ENCODE assay signal across 14 cellular contexts in genomic region chr12:7755673-7756072, GRCh38. TPM values are rescaled to one million over a fixed set of nuclear protein-coding genes. Genes with fewer than 3 reads are reported as not detected.
"Had no signal": no experiment of that assay in that cellular context is flagged by ENCODE, and none has a peak within 500 bp of the region (broad histone marks: within the 10 kb centered on the region; RNA-seq: fewer than 3 reads in every experiment).

No MANE protein-coding gene starts in this region.

RNA-seq across cellular contexts. Expression of gene CLEC4C, which starts 8.5 kb away (rescaled TPM):
- total RNA-seq: breast epithelium; endodermal cell; esophagus squamous epithelium; gastrocnemius medialis; left ventricle myocardium inferior; lung microvascular endothelial cell; naive thymus-derived CD8-positive, alpha-beta T cell; osteoblast; posterior vena cava; renal cortical epithelial cell; sciatic nerve; smooth muscle cell; T-helper 17 cell had no signal
- polyA plus RNA-seq: naive thymus-derived CD8-positive, alpha-beta T cell; smooth muscle cell had no signal

RNA-seq across cellular contexts. Expression of gene NANOGNB, which starts 9.3 kb away (rescaled TPM):
- total RNA-seq: breast epithelium; endodermal cell; esophagus squamous epithelium; gastrocnemius medialis; left ventricle myocardium inferior; lung microvascular endothelial cell; naive thymus-derived CD8-positive, alpha-beta T cell; osteoblast; posterior vena cava; renal cortical epithelial cell; sciatic nerve; smooth muscle cell; T-helper 17 cell; uterus had no signal
- polyA plus RNA-seq: naive thymus-derived CD8-positive, alpha-beta T cell; smooth muscle cell had no signal

RNA-seq across cellular contexts. Expression of gene NANOG, which starts 33.5 kb away (rescaled TPM):
- total RNA-seq: left ventricle myocardium inferior; lung microvascular endothelial cell; naive thymus-derived CD8-positive, alpha-beta T cell; osteoblast; renal cortical epithelial cell; smooth muscle cell; T-helper 17 cell had no signal
- polyA plus RNA-seq: smooth muscle cell had no signal

RNA-seq across cellular contexts. Expression of gene DPPA3, which starts 44.4 kb away (rescaled TPM):
- total RNA-seq: breast epithelium; esophagus squamous epithelium; gastrocnemius medialis; left ventricle myocardium inferior; lung microvascular endothelial cell; naive thymus-derived CD8-positive, alpha-beta T cell; osteoblast; posterior vena cava; renal cortical epithelial cell; sciatic nerve; smooth muscle cell; T-helper 17 cell; uterus had no signal
- polyA plus RNA-seq: naive thymus-derived CD8-positive, alpha-beta T cell; smooth muscle cell had no signal
